In genomic region chr6:30066577-30067459, GRCh38 we compare ENCODE assay signal across 1 cellular context.
TF ChIP-seq lines count a peak whose summit lies in the region.

Gene PPP1R11, plus strand, starts transcription at chr6:30067198. Its CDS starts 213 bp downstream, at chr6:30067411.

TF ChIP-seq in K562, 482 proteins besides CTCF, POLR2A, EP300 and RAD21 (continued from another document and continues in another):
- TF ChIP-seq ARID4B (CRISPR knock-in tag; IDR thresholded peaks at IDR 0.05) (peak; percentile 93), KAT7 (CRISPR knock-in tag; IDR thresholded peaks at IDR 0.05; ENCODE audit: borderline replicate concordance) (peak; percentile 96; the same call in 1 of the 2 replicates), ZNF324 (CRISPR knock-in tag; IDR thresholded peaks at IDR 0.05) (no peak), ZNF518B (CRISPR knock-in tag; IDR thresholded peaks at IDR 0.05) (no peak), NBN (IDR thresholded peaks at IDR 0.05; ENCODE audit: low read depth) (no peak; the same call in 1 of the 2 replicates), ZNF174 (CRISPR knock-in tag; IDR thresholded peaks at IDR 0.05) (no peak), ZKSCAN1 (IDR thresholded peaks at IDR 0.05; ENCODE audit: low read depth, low read length) (peak; percentile 90), RCOR1 (IDR thresholded peaks at IDR 0.05; ENCODE audit: borderline replicate concordance in 1 of 2, low read depth in 2 of 2, low read length in 2 of 2) (peak; percentile 40 to 59; a peak in 3 of 4 replicates), GTF3C2 (IDR thresholded peaks at IDR 0.05; ENCODE audit: borderline replicate concordance, extremely low read depth, insufficient read length) (no peak), NR4A1 (CRISPR knock-in tag; IDR thresholded peaks at IDR 0.05) (peak; percentile 69; the same call in 1 of the 2 replicates), NR4A1 (tag; IDR thresholded peaks at IDR 0.05) (no peak), PBX2 (CRISPR knock-in tag; IDR thresholded peaks at IDR 0.05; ENCODE audit: low read depth) (no peak), PBX2 (tag; conservative IDR thresholded peaks at IDR 0.05; ENCODE audit: low read depth) (no peak), TAL1 (IDR thresholded peaks at IDR 0.05) (no peak), CEBPZ (IDR thresholded peaks at IDR 0.05; ENCODE audit: borderline replicate concordance, low read depth, low read length) (no peak), ZNF347 (CRISPR knock-in tag; IDR thresholded peaks at IDR 0.05; ENCODE audit: low read depth) (no peak), ZNF699 (CRISPR knock-in tag; IDR thresholded peaks at IDR 0.05; ENCODE audit: insufficient replicate concordance) (no peak), CTCFL (IDR thresholded peaks at IDR 0.05; ENCODE audit: borderline replicate concordance, insufficient read depth, low read depth, low read length, poor library complexity, severe bottlenecking) (no peak), ZNF583 (CRISPR knock-in tag; IDR thresholded peaks at IDR 0.05) (0 out of 2 replicates have a peak, but pooled peaks have one; percentile 29), RBBP5 (IDR thresholded peaks at IDR 0.05; ENCODE audit: borderline replicate concordance, insufficient read depth, low read length, poor library complexity, severe bottlenecking) (peak; percentile 28), CTBP1 (IDR thresholded peaks at IDR 0.05; ENCODE audit: borderline replicate concordance) (peak; percentile 88), BRF1 (IDR thresholded peaks at IDR 0.05; ENCODE audit: borderline replicate concordance, extremely low read depth, insufficient read length) (no peak), ETV6 (IDR thresholded peaks at IDR 0.05; ENCODE audit: borderline replicate concordance in 1 of 2, low read depth in 2 of 2, low read length in 1 of 2) (peak; percentile 95 to 97), ETV6 (CRISPR knock-in tag; IDR thresholded peaks at IDR 0.05; ENCODE audit: borderline replicate concordance) (0 out of 2 replicates have a peak, but pooled peaks have one; percentile 14), ZNF197 (CRISPR knock-in tag; IDR thresholded peaks at IDR 0.05; ENCODE audit: low read depth) (no peak), TEAD4 (IDR thresholded peaks at IDR 0.05; ENCODE audit: low read length) (peak; percentile 44), TEAD4 (CRISPR knock-in tag; IDR thresholded peaks at IDR 0.05; ENCODE audit: borderline replicate concordance) (peak; percentile 62; the same call in 1 of the 2 replicates), PKNOX1 (IDR thresholded peaks at IDR 0.05) (peak; percentile 88), MYC (IDR thresholded peaks at IDR 0.05; ENCODE audit: low read depth, low read length) (peak; percentile 94), MYC (CRISPR knock-in tag; IDR thresholded peaks at IDR 0.05; ENCODE audit: borderline replicate concordance, low read depth) (no peak; the same call in 1 of the 2 replicates), ARID3A (IDR thresholded peaks at IDR 0.05; ENCODE audit: borderline replicate concordance, low read depth, low read length) (no peak; the same call in 1 of the 2 replicates), ZNF79 (CRISPR knock-in tag; IDR thresholded peaks at IDR 0.05; ENCODE audit: low read depth) (no peak), CHD2 (IDR thresholded peaks at IDR 0.05; ENCODE audit: low read depth, low read length) (no peak), TBP (optimal IDR thresholded peaks at IDR 0.05; ENCODE audit: low read depth, low read length) (peak; percentile 63), MCM2 (IDR thresholded peaks at IDR 0.05; ENCODE audit: low read depth) (no peak)
